Comparison of ENCODE assay signal across 1 cellular context in the genomic region with DNA sequence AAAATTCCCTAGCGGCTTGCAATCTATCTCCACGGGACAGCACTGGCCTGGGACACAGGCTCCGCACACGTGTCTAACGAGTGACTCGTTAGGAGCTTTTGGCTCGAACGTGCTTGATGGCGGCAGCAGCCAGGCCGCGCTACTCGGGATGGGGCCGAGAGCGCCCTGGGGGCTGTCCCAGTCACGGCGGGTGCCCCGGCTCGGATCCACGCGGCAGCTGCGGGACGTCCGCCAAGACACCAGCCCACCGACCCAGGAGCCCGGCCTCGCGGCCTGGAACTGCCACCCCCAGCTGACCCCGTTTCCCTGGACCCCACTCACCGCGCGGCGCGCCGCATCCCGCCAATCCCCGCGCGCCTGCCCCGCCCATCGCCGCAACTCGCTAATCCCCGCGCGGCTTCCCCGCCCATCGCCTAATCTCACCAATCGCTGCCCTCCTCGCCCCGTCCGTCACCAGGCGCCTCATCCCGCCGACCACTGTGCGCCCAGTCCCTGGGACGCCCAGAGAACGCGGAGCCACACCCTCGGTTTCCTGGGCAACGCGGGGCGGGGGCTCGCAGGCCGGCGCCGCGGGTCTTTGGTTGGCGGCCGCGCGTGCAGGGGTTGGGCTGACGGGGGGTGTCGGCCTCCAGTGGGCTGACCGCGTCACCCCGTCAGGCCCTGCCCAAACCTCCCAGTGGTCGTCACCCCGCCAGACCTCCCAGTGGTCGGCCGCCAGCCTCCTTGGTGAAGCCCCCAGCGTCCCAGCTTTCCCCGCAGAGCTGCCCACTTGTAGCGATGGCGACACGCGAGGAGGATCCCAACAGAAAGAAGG.
TF ChIP-seq lines count a peak whose summit lies in the region.

A gene (minus strand): TSS at position 359 of the 814 bp plus-strand sequence. CDS start 1,495 bp downstream, outside the sequence.

TF ChIP-seq in A549, 52 proteins besides CTCF, POLR2A, EP300 and RAD21 (continued from another document):
- TF ChIP-seq, protein P1, sequence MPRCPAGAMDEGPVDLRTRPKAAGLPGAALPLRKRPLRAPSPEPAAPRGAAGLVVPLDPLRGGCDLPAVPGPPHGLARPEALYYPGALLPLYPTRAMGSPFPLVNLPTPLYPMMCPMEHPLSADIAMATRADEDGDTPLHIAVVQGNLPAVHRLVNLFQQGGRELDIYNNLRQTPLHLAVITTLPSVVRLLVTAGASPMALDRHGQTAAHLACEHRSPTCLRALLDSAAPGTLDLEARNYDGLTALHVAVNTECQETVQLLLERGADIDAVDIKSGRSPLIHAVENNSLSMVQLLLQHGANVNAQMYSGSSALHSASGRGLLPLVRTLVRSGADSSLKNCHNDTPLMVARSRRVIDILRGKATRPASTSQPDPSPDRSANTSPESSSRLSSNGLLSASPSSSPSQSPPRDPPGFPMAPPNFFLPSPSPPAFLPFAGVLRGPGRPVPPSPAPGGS (IDR thresholded peaks at IDR 0.05) = peak; percentile 70; the same call in 2 of the 3 replicates
- TF ChIP-seq RCOR1 (IDR thresholded peaks at IDR 0.05; ENCODE audit: low read depth, low read length) = no peak
- peak; percentile 84; the same call in 1 of the 2 replicates for TF ChIP-seq MYC (IDR thresholded peaks at IDR 0.05; ENCODE audit: borderline replicate concordance, low read length)
- TF ChIP-seq JUNB (IDR thresholded peaks at IDR 0.05) = no peak
- TF ChIP-seq FOSL2 (IDR thresholded peaks at IDR 0.05) = no peak
- TF ChIP-seq FOSL2 (CRISPR knock-in tag; IDR thresholded peaks at IDR 0.05) = no peak
- TF ChIP-seq TP53 (CRISPR knock-in tag; IDR thresholded peaks at IDR 0.05) = no peak
- TF ChIP-seq NFE2L2 (conservative IDR thresholded peaks at IDR 0.05; ENCODE audit: low read length) = no peak
- TF ChIP-seq, protein P2, sequence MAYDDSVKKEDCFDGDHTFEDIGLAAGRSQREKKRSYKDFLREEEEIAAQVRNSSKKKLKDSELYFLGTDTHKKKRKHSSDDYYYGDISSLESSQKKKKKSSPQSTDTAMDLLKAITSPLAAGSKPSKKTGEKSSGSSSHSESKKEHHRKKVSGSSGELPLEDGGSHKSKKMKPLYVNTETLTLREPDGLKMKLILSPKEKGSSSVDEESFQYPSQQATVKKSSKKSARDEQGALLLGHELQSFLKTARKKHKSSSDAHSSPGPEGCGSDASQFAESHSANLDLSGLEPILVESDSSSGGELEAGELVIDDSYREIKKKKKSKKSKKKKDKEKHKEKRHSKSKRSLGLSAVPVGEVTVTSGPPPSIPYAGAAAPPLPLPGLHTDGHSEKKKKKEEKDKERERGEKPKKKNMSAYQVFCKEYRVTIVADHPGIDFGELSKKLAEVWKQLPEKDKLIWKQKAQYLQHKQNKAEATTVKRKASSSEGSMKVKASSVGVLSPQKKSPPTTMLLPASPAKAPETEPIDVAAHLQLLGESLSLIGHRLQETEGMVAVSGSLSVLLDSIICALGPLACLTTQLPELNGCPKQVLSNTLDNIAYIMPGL (CRISPR knock-in tag; IDR thresholded peaks at IDR 0.05; ENCODE audit: borderline replicate concordance) = no peak
- TF ChIP-seq FOXS1 (CRISPR knock-in tag; IDR thresholded peaks at IDR 0.05) = no peak
- TF ChIP-seq, protein P3, sequence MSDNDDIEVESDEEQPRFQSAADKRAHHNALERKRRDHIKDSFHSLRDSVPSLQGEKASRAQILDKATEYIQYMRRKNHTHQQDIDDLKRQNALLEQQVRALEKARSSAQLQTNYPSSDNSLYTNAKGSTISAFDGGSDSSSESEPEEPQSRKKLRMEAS (IDR thresholded peaks at IDR 0.05) = peak; percentile 94
- TF ChIP-seq HDAC2 (IDR thresholded peaks at IDR 0.05) = no peak
- TF ChIP-seq ZSCAN20 (CRISPR knock-in tag; IDR thresholded peaks at IDR 0.05) = no peak
- TF ChIP-seq EHMT2 (IDR thresholded peaks at IDR 0.05; ENCODE audit: low read depth) = no peak
- no peak for TF ChIP-seq CEBPB (IDR thresholded peaks at IDR 0.05)
- TF ChIP-seq RARB (CRISPR knock-in tag; IDR thresholded peaks at IDR 0.05) = 0 out of 2 replicates have a peak, but pooled peaks have one; percentile 63
- no peak for TF ChIP-seq SMC3 (IDR thresholded peaks at IDR 0.05)
- TF ChIP-seq, protein P4, sequence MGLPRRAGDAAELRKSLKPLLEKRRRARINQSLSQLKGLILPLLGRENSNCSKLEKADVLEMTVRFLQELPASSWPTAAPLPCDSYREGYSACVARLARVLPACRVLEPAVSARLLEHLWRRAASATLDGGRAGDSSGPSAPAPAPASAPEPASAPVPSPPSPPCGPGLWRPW (IDR thresholded peaks at IDR 0.05) = no peak
- no peak for TF ChIP-seq NR3C1 (IDR thresholded peaks at IDR 0.05)
- peak; percentile 92 for TF ChIP-seq PHF8 (IDR thresholded peaks at IDR 0.05; ENCODE audit: borderline replicate concordance, low read depth)
- peak; percentile 91 for TF ChIP-seq RFX5 (IDR thresholded peaks at IDR 0.05)
- no peak for TF ChIP-seq CHD2 (IDR thresholded peaks at IDR 0.05; ENCODE audit: low read length, partially characterized antibody)
- TF ChIP-seq NPAS2 (CRISPR knock-in tag; IDR thresholded peaks at IDR 0.05; ENCODE audit: borderline replicate concordance) = no peak
- TF ChIP-seq HOXB5 (CRISPR knock-in tag; IDR thresholded peaks at IDR 0.05) = peak; percentile 57; the same call in 1 of the 2 replicates
- TF ChIP-seq MAFK (IDR thresholded peaks at IDR 0.05; ENCODE audit: partially characterized antibody) = no peak
- TF ChIP-seq, protein P5, sequence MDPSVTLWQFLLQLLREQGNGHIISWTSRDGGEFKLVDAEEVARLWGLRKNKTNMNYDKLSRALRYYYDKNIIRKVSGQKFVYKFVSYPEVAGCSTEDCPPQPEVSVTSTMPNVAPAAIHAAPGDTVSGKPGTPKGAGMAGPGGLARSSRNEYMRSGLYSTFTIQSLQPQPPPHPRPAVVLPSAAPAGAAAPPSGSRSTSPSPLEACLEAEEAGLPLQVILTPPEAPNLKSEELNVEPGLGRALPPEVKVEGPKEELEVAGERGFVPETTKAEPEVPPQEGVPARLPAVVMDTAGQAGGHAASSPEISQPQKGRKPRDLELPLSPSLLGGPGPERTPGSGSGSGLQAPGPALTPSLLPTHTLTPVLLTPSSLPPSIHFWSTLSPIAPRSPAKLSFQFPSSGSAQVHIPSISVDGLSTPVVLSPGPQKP (IDR thresholded peaks at IDR 0.05; ENCODE audit: low read depth, low read length) = no peak
- TF ChIP-seq HEYL (CRISPR knock-in tag; IDR thresholded peaks at IDR 0.05) = no peak
- TF ChIP-seq CHD4 (IDR thresholded peaks at IDR 0.05; ENCODE audit: borderline replicate concordance) = no peak
- TF ChIP-seq, protein P6, sequence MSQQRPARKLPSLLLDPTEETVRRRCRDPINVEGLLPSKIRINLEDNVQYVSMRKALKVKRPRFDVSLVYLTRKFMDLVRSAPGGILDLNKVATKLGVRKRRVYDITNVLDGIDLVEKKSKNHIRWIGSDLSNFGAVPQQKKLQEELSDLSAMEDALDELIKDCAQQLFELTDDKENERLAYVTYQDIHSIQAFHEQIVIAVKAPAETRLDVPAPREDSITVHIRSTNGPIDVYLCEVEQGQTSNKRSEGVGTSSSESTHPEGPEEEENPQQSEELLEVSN (IDR thresholded peaks at IDR 0.05; ENCODE audit: borderline replicate concordance, low read depth) = peak; percentile 72
- TF ChIP-seq, protein P7, sequence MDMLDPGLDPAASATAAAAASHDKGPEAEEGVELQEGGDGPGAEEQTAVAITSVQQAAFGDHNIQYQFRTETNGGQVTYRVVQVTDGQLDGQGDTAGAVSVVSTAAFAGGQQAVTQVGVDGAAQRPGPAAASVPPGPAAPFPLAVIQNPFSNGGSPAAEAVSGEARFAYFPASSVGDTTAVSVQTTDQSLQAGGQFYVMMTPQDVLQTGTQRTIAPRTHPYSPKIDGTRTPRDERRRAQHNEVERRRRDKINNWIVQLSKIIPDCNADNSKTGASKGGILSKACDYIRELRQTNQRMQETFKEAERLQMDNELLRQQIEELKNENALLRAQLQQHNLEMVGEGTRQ (IDR thresholded peaks at IDR 0.05) = no peak
- peak in 1 of 2 experiments; percentile 81; a peak in 3 of 5 replicates for TF ChIP-seq JUN (IDR thresholded peaks at IDR 0.05)
- TF ChIP-seq MAZ (IDR thresholded peaks at IDR 0.05; ENCODE audit: borderline replicate concordance, low read depth, low read length) = no peak
- no peak for TF ChIP-seq CBX8 (IDR thresholded peaks at IDR 0.05)
- no peak for TF ChIP-seq SREBF2 (IDR thresholded peaks at IDR 0.05)
